ENCODE assay signal across 28 cellular contexts in the genomic region with DNA sequence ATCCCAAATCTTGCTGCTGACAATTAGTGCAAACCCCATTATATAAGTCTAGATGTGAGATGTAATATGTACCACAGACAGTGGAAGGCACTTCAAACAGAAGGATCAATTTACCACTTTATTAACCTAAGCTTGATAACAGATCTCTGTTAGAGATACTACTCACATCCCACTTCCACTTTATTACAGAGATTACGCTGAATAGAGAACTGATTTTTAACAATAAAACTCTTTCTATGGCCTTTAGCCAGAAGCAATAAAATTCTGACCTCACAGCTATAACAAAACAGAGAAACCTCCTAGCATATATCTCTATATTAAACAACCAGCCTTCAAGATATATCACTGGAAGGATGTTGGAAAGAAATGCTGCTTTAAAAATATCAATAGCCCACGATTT.
"Had no signal": no experiment of that assay in that cellular context is flagged by ENCODE, and none has a peak within 500 bp of the region (broad histone marks: within the 10 kb centered on the region; RNA-seq: fewer than 3 reads in every experiment).

No MANE protein-coding gene starts in this region.

- ATAC-seq: activated CD4-positive, alpha-beta T cell treated with anti-CD3 and anti-CD28 coated beads for 36 hours; activated CD4-positive, CD25-positive, alpha-beta regulatory T cell treated with anti-CD3 and anti-CD28 coated beads, Interleukin-2, amount 50 U/mL, for 24 hours; activated CD8-positive, alpha-beta T cell treated with anti-CD3 and anti-CD28 coated beads, Interleukin-2, amount 10 ng/mL, durations not matched to agents 7 days and 5 days; Panc1; WTC11 had no signal

- DNase-seq: activated CD4-positive, alpha-beta T cell treated with anti-CD3 and anti-CD28 coated beads for 36 hours; activated CD4-positive, alpha-beta T cell treated with anti-CD3 and anti-CD28 coated beads, Interleukin-2, amount 10 ng/mL, durations not matched to agents 7 days and 5 days; activated CD4-positive, alpha-beta T cell treated with anti-CD3 and anti-CD28 coated beads, Interleukin-2, amount 50 U/mL, for 48 hours; activated CD8-positive, alpha-beta T cell treated with anti-CD3 and anti-CD28 coated beads, Interleukin-2, amount 10 ng/mL, durations not matched to agents 7 days and 5 days; activated gamma-delta T cell; activated naive CD4-positive, alpha-beta T cell treated with Interleukin-2 at 50 U/mL for 16 hours; activated naive CD8-positive, alpha-beta T cell treated with anti-CD3 and anti-CD28 coated beads, Interleukin-2, amount 10 ng/mL, durations not matched to agents 7 days and 5 days; activated T-cell treated with anti-CD3 and anti-CD28 coated beads, Interleukin-2, amount 50 U/mL, for 24 hours; amygdala; Kasumi-1; KBM-7; MM.1S; MV-4-11; NCI-H1436 treated with DMSO at 0.1 percent for 48 hours; NCI-H1694 treated with DMSO at 0.1 percent for 48 hours; NCI-H2029 treated with DMSO at 0.1 percent for 48 hours; NCI-H345; NCI-H524 treated with DMSO at 0.1 percent for 48 hours; NCI-H774; SHP77; SJCRH30; T1000 had no signal

- H3K27me3 ChIP-seq: ascending aorta, cardiac muscle cell, SJCRH30 had no signal

- H3K27ac ChIP-seq: ascending aorta, cardiac muscle cell, SJCRH30, SK-N-MC had no signal

- H3K4me3 ChIP-seq: ascending aorta, cardiac muscle cell, SJCRH30, SK-N-MC had no signal

- H3K4me1 ChIP-seq: ascending aorta had no signal

- H3K9me3 ChIP-seq: ascending aorta, SJCRH30 had no signal

- H3K36me3 ChIP-seq: ascending aorta, cardiac muscle cell, SJCRH30 had no signal
